ENCODE assay signal across 11 cellular contexts in genomic region chr10:32326119-32326518, GRCh38. TPM values are rescaled to one million over a fixed set of nuclear protein-coding genes. Genes with fewer than 3 reads are reported as not detected.
DNase-seq lines count a peak whose midpoint lies in the region; ATAC-seq and TF ChIP-seq lines count a peak whose summit lies in the region.
"Had no signal": no experiment of that assay in that cellular context is flagged by ENCODE, and none has a peak within 500 bp of the region (broad histone marks: within the 10 kb centered on the region; RNA-seq: fewer than 3 reads in every experiment).

No MANE protein-coding gene starts in this region.

- H4K12ac ChIP-seq in trophoblast cell (ENCODE audit: low read depth, low read length) = no peak overlapping the region

- H3K23ac ChIP-seq in trophoblast cell (ENCODE audit: low read length) = no peak overlapping the region

- H3K4ac ChIP-seq in trophoblast cell (ENCODE audit: low read depth, low read length) = peak overlapping the region; percentile 1

- H3K14ac ChIP-seq in trophoblast cell (ENCODE audit: low read length) = no peak overlapping the region

- H3K79me1 ChIP-seq in trophoblast cell (ENCODE audit: low read length) = no peaks in the 10 kb centered on the region

- no peak for DNase-seq in trophoblast cell
- DNase-seq in erythroblast (lab: John Stamatoyannopoulos, UW) = no peak
- DNase-seq in SHP77 treated with DMSO at 0.1 percent for 48 hours (lab: John Stamatoyannopoulos, UW) = no peak
- no peak for DNase-seq in islet precursor cell
- DNase-seq: SK-N-SH, tibial artery had no signal

- H3K36me3 ChIP-seq in trophoblast cell (ENCODE audit: control insufficient read depth in 1 of 2, insufficient read depth in 2 of 2, low read length in 2 of 2) = peaks cover 0 to 5% of the 10 kb centered on the region in 2 experiments
- H3K36me3 ChIP-seq: tibial artery had no signal

- no peak overlapping the region for H3K27ac ChIP-seq in trophoblast cell (ENCODE audit: low read depth, low read length)
- H3K27ac ChIP-seq: tibial artery had no signal

- H3K4me3 ChIP-seq in trophoblast cell (ENCODE audit: low read depth, low read length) = no peak overlapping the region
- H3K4me3 ChIP-seq: K562, tibial artery had no signal

- no peak overlapping the region for H2AFZ ChIP-seq in trophoblast cell (ENCODE audit: insufficient read depth, low read length, poor library complexity)

- no peak overlapping the region for H2BK120ac ChIP-seq in trophoblast cell (ENCODE audit: insufficient read depth, low read length, poor library complexity)

- H3K79me2 ChIP-seq in trophoblast cell (ENCODE audit: control insufficient read depth, insufficient read depth, low read length, poor library complexity) = peaks cover 13% of the 10 kb centered on the region

- H3K9ac ChIP-seq in trophoblast cell (ENCODE audit: low read length) = no peak overlapping the region
- H3K9ac ChIP-seq: SK-N-SH had no signal

- H3K4me2 ChIP-seq in trophoblast cell (ENCODE audit: low read length) = no peak overlapping the region
- H3K4me2 ChIP-seq: SK-N-SH had no signal

- no peaks in the 10 kb centered on the region for H3K27me3 ChIP-seq in trophoblast cell (ENCODE audit: insufficient read depth, low read length)
- H3K27me3 ChIP-seq: tibial artery had no signal

- H2BK5ac ChIP-seq in trophoblast cell (ENCODE audit: low read depth, low read length, poor library complexity) = no peak overlapping the region

- no peak overlapping the region for H4K8ac ChIP-seq in trophoblast cell (ENCODE audit: low read depth, low read length)

- no peak overlapping the region for H3K18ac ChIP-seq in trophoblast cell (ENCODE audit: low read length)

- no peak overlapping the region for H2BK12ac ChIP-seq in trophoblast cell (ENCODE audit: low read length)

- TF ChIP-seq POLR2A in erythroblast (IDR thresholded peaks at IDR 0.05; ENCODE audit: low read length) = no peak

- no peaks in the 10 kb centered on the region for H3K4me1 ChIP-seq in trophoblast cell (ENCODE audit: control insufficient read depth in 1 of 2, insufficient read depth in 2 of 2, low read length in 2 of 2)

- no peak overlapping the region for H4K91ac ChIP-seq in trophoblast cell (ENCODE audit: low read depth, low read length)

- H3K9me3 ChIP-seq in trophoblast cell (ENCODE audit: insufficient read depth, low read depth, low read length) = no peaks in the 10 kb centered on the region
- H3K9me3 ChIP-seq: SK-N-SH, tibial artery had no signal

- H2AK5ac ChIP-seq in trophoblast cell (ENCODE audit: low read length) = no peak overlapping the region

- no CpG with 5 or more reads among the region's 4 CpGs for WGBS in trophoblast cell (ENCODE audit: extremely low coverage, insufficient coverage, insufficient read length)

- ATAC-seq in GM18873 (IDR thresholded peaks at IDR 0.05; ENCODE audit: low FRiP score, unreplicated experiment) = peak; percentile 39
- peak; percentile 46 for ATAC-seq in GM21717 (IDR thresholded peaks at IDR 0.05; ENCODE audit: unreplicated experiment)
- ATAC-seq in HG03442 (IDR thresholded peaks at IDR 0.05; ENCODE audit: unreplicated experiment) = peak; percentile 56
- ATAC-seq: HCT116, K562 had no signal

RNA-seq across cellular contexts. Expression of gene EPC1, which starts 20.8 kb away (rescaled TPM):
- polyA plus RNA-seq in trophoblast cell (2013) = 20.2 and 21.7 TPM in 2 replicates
